In the genomic region with DNA sequence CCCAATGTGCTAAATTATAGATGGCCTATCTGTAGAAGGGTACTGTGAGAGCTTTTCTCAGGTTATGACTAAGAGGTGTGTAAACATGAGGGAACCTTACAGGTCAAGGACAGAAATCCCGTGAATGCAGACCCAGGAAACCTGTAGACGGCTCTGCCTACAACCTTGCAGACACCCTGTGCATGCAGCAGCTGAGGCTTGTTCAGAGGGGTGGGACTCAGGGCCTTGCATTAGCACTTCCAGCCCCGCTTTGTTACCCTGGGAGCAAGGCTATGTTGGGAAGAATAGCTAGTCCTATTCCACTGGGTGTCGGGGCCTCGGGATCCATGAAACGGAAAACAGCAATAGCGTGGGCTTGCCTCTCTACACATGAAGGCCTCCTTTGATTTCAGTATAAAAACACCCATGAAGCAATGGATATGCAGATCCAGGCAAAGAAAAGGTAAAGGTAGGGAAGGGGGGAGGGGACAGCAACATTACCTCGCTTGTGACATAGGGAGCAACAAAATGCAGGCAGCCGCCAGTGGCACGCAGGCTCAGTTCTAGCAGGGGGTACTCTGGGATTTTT, we compare ENCODE assay signal across 1 cellular context.
TF ChIP-seq lines count a peak whose summit lies in the region.

No MANE protein-coding gene starts in this region.

TF ChIP-seq in K562, 482 proteins besides CTCF, POLR2A, EP300 and RAD21:
- TF ChIP-seq, protein P1, sequence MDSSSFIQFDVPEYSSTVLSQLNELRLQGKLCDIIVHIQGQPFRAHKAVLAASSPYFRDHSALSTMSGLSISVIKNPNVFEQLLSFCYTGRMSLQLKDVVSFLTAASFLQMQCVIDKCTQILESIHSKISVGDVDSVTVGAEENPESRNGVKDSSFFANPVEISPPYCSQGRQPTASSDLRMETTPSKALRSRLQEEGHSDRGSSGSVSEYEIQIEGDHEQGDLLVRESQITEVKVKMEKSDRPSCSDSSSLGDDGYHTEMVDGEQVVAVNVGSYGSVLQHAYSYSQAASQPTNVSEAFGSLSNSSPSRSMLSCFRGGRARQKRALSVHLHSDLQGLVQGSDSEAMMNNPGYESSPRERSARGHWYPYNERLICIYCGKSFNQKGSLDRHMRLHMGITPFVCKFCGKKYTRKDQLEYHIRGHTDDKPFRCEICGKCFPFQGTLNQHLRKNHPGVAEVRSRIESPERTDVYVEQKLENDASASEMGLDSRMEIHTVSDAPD (CRISPR knock-in tag; IDR thresholded peaks at IDR 0.05): no peak
- no peak for TF ChIP-seq RBM25 (IDR thresholded peaks at IDR 0.05; ENCODE audit: low read depth, low read length, severe bottlenecking)
- no peak for TF ChIP-seq TARDBP (IDR thresholded peaks at IDR 0.05)
- no peak for TF ChIP-seq KAT8 (IDR thresholded peaks at IDR 0.05; ENCODE audit: low read depth)
- TF ChIP-seq MXI1 (IDR thresholded peaks at IDR 0.05; ENCODE audit: low read depth, low read length): no peak
- TF ChIP-seq, protein P2, sequence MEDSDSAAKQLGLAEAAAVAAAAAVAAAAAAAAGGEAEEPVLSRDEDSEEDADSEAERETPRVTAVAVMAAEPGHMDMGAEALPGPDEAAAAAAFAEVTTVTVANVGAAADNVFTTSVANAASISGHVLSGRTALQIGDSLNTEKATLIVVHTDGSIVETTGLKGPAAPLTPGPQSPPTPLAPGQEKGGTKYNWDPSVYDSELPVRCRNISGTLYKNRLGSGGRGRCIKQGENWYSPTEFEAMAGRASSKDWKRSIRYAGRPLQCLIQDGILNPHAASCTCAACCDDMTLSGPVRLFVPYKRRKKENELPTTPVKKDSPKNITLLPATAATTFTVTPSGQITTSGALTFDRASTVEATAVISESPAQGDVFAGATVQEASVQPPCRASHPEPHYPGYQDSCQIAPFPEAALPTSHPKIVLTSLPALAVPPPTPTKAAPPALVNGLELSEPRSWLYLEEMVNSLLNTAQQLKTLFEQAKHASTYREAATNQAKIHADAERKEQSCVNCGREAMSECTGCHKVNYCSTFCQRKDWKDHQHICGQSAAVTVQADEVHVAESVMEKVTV (CRISPR knock-in tag; IDR thresholded peaks at IDR 0.05): no peak
- TF ChIP-seq HLTF (IDR thresholded peaks at IDR 0.05): no peak
- no peak for TF ChIP-seq HIVEP1 (CRISPR knock-in tag; IDR thresholded peaks at IDR 0.05)
- TF ChIP-seq HCFC1 (IDR thresholded peaks at IDR 0.05; ENCODE audit: low read depth, low read length): no peak
- TF ChIP-seq ARID1B (IDR thresholded peaks at IDR 0.05): no peak
- TF ChIP-seq HDGF (IDR thresholded peaks at IDR 0.05): no peak
- no peak for TF ChIP-seq PHF21A (IDR thresholded peaks at IDR 0.05; ENCODE audit: borderline replicate concordance, low read depth)
- TF ChIP-seq, protein P3, sequence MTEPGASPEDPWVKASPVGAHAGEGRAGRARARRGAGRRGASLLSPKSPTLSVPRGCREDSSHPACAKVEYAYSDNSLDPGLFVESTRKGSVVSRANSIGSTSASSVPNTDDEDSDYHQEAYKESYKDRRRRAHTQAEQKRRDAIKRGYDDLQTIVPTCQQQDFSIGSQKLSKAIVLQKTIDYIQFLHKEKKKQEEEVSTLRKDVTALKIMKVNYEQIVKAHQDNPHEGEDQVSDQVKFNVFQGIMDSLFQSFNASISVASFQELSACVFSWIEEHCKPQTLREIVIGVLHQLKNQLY (CRISPR knock-in tag; conservative IDR thresholded peaks at IDR 0.05): no peak
- TF ChIP-seq CBX8 (IDR thresholded peaks at IDR 0.05; ENCODE audit: borderline replicate concordance, extremely low read depth, low read depth, low read length, poor library complexity, severe bottlenecking): no peak
- TF ChIP-seq TAF1 (IDR thresholded peaks at IDR 0.05; ENCODE audit: control insufficient read depth, extremely low read depth, insufficient read depth, low read length, severe bottlenecking): no peak
- TF ChIP-seq, protein P4, sequence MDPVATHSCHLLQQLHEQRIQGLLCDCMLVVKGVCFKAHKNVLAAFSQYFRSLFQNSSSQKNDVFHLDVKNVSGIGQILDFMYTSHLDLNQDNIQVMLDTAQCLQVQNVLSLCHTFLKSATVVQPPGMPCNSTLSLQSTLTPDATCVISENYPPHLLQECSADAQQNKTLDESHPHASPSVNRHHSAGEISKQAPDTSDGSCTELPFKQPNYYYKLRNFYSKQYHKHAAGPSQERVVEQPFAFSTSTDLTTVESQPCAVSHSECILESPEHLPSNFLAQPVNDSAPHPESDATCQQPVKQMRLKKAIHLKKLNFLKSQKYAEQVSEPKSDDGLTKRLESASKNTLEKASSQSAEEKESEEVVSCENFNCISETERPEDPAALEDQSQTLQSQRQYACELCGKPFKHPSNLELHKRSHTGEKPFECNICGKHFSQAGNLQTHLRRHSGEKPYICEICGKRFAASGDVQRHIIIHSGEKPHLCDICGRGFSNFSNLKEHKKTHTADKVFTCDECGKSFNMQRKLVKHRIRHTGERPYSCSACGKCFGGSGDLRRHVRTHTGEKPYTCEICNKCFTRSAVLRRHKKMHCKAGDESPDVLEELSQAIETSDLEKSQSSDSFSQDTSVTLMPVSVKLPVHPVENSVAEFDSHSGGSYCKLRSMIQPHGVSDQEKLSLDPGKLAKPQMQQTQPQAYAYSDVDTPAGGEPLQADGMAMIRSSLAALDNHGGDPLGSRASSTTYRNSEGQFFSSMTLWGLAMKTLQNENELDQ (CRISPR knock-in tag; IDR thresholded peaks at IDR 0.05; ENCODE audit: borderline replicate concordance): no peak
- TF ChIP-seq SIX5 (IDR thresholded peaks at IDR 0.05; ENCODE audit: borderline replicate concordance in 1 of 2, insufficient read depth in 1 of 2, low read depth in 1 of 2, low read length in 2 of 2): no peak
